ENCODE assay signal across 9 cellular contexts in genomic region chr14:57189070-57189469, GRCh38.
A peak's percentile ranks its signal among the peaks of the same experiment; 100 is the strongest.
DNase-seq lines count a peak whose midpoint lies in the region; ATAC-seq, FAIRE-seq and TF ChIP-seq lines count a peak whose summit lies in the region.
"Had no signal": no experiment of that assay in that cellular context is flagged by ENCODE, and none has a peak within 500 bp of the region (broad histone marks: within the 10 kb centered on the region; RNA-seq: fewer than 3 reads in every experiment).

No MANE protein-coding gene starts in this region.

- H3K4me3 ChIP-seq in esophagus squamous epithelium = no peak overlapping the region
- H3K4me3 ChIP-seq in gastrocnemius medialis = no peak overlapping the region

- H3K4me1 ChIP-seq in esophagus squamous epithelium (no peaks in the 10 kb centered on the region), gastrocnemius medialis (no peaks in the 10 kb centered on the region)

- DNase-seq in D721Med (ENCODE audit: insufficient read length, low spot score) (peak; percentile 34), NAMALWA (ENCODE audit: low spot score) (peak; percentile 2), RWPE1 (ENCODE audit: low spot score) (peak; percentile 10), iris pigment epithelial cell (ENCODE audit: low read depth) (peak; percentile 35), esophagus squamous epithelium (lab: John Stamatoyannopoulos, UW) (no peak), gastrocnemius medialis (no peak)
- no peak for DNase-seq in activated CD4-positive, alpha-beta memory T cell treated with anti-CD3 and anti-CD28 coated beads, Interleukin-2, amount 10 ng/mL, durations not matched to agents 7 days and 5 days

- CTCF ChIA-PET in RWPE1 (lab: Yijun Ruan, JAX) = no interaction called here
- CTCF ChIA-PET in activated CD4-positive, alpha-beta memory T cell treated with anti-CD3 and anti-CD28 coated beads, Interleukin-2, amount 10 ng/mL, durations not matched to agents 7 days and 5 days (lab: Charles Lee) = no interaction called here

- ATAC-seq in gastrocnemius medialis (no peak), GM19328 (IDR thresholded peaks at IDR 0.05; ENCODE audit: unreplicated experiment) (no peak)

- no peak overlapping the region for H3K27ac Mint-ChIP-seq in activated CD4-positive, alpha-beta memory T cell treated with anti-CD3 and anti-CD28 coated beads, Interleukin-2, amount 10 ng/mL, durations not matched to agents 7 days and 5 days

- H3K36me3 ChIP-seq in esophagus squamous epithelium (no peaks in the 10 kb centered on the region), gastrocnemius medialis (no peaks in the 10 kb centered on the region)

- peak; percentile 67 for TF ChIP-seq CTCF in D721Med (IDR thresholded peaks at IDR 0.05; ENCODE audit: insufficient read depth, missing control alignments)
- peak; percentile 11; the same call in 1 of the 2 replicates for TF ChIP-seq CTCF in RWPE1 (conservative IDR thresholded peaks at IDR 0.05; ENCODE audit: low read depth)
- TF ChIP-seq CTCF in esophagus squamous epithelium (IDR thresholded peaks at IDR 0.05) = peak in 1 of 6 experiments; percentile 23
- no peak for TF ChIP-seq CTCF in gastrocnemius medialis (IDR thresholded peaks at IDR 0.05 in 4 of 5, conservative IDR thresholded peaks at IDR 0.05 in 1 of 5)

- WGBS in esophagus squamous epithelium, 2 donors = 51 to 52% methylated on average over 7 of the region's 7 CpGs

- TF ChIP-seq POLR2A in esophagus squamous epithelium (IDR thresholded peaks at IDR 0.05) = no peak
- TF ChIP-seq POLR2A in gastrocnemius medialis (IDR thresholded peaks at IDR 0.05) = no peak

- H3K4me3 Mint-ChIP-seq in activated CD4-positive, alpha-beta memory T cell treated with anti-CD3 and anti-CD28 coated beads, Interleukin-2, amount 10 ng/mL, durations not matched to agents 7 days and 5 days = no peak overlapping the region
- H3K4me3 Mint-ChIP-seq: central memory CD8-positive, alpha-beta T cell had no signal

- H3K27ac ChIP-seq in RWPE1 (no peak overlapping the region), esophagus squamous epithelium (no peak overlapping the region), gastrocnemius medialis (no peak overlapping the region)

- H3K9me3 Mint-ChIP-seq in activated CD4-positive, alpha-beta memory T cell treated with anti-CD3 and anti-CD28 coated beads, Interleukin-2, amount 10 ng/mL, durations not matched to agents 7 days and 5 days = no peaks in the 10 kb centered on the region
- H3K9me3 Mint-ChIP-seq: central memory CD8-positive, alpha-beta T cell had no signal

- in situ Hi-C loops in gastrocnemius medialis (cut with MboI; ENCODE audit: low sequenced_read_pairs in 4 of 4) = loop anchor here in 1 of 4 donors (25.0 kb wide), 1 partner anchor 702 kb away; no protein-coding TSS in a partner anchor

- FAIRE-seq in D721Med (lab: Jason Lieb, UNC) = peak; percentile 99

- H3K9me3 ChIP-seq in esophagus squamous epithelium (no peaks in the 10 kb centered on the region), gastrocnemius medialis (no peaks in the 10 kb centered on the region)

- POLR2A ChIA-PET in RWPE1 (lab: Yijun Ruan, JAX; ENCODE audit: low non-redundant PET) = no interaction called here
- POLR2A ChIA-PET in activated CD4-positive, alpha-beta memory T cell treated with anti-CD3 and anti-CD28 coated beads, Interleukin-2, amount 10 ng/mL, durations not matched to agents 7 days and 5 days (lab: Charles Lee) = no interaction called here

- H3K27me3 ChIP-seq in esophagus squamous epithelium (peaks cover 0 to 14% (median 0%) of the 10 kb centered on the region in 4 donors), gastrocnemius medialis (no peaks in the 10 kb centered on the region)

- intact Hi-C loops in esophagus squamous epithelium (cut with DNase I) = no loop called here
- intact Hi-C loops in gastrocnemius medialis (cut with DNase I; ENCODE audit: low total_unique reads) = no loop called here

- H3K36me3 Mint-ChIP-seq in activated CD4-positive, alpha-beta memory T cell treated with anti-CD3 and anti-CD28 coated beads, Interleukin-2, amount 10 ng/mL, durations not matched to agents 7 days and 5 days (ENCODE audit: low read depth) = no peaks in the 10 kb centered on the region

- no peaks in the 10 kb centered on the region for H3K4me1 Mint-ChIP-seq in activated CD4-positive, alpha-beta memory T cell treated with anti-CD3 and anti-CD28 coated beads, Interleukin-2, amount 10 ng/mL, durations not matched to agents 7 days and 5 days
- H3K4me1 Mint-ChIP-seq: central memory CD8-positive, alpha-beta T cell had no signal

- H3K27me3 Mint-ChIP-seq in activated CD4-positive, alpha-beta memory T cell treated with anti-CD3 and anti-CD28 coated beads, Interleukin-2, amount 10 ng/mL, durations not matched to agents 7 days and 5 days = peaks cover 25% of the 10 kb centered on the region

Comparison
In these comparisons a context has a peak if more than half of its experiments do, and no peak if none do; other contexts are left out.
1. DNase-seq: peak in D721Med (single experiment), NAMALWA (single experiment), RWPE1 (single experiment) and iris pigment epithelial cell (single experiment); none in esophagus squamous epithelium (single experiment), gastrocnemius medialis (0 of 2) and activated CD4-positive, alpha-beta memory T cell treated with anti-CD3 and anti-CD28 coated beads, Interleukin-2, amount 10 ng/mL, durations not matched to agents 7 days and 5 days (single experiment).
2. CTCF ChIP-seq: peak in D721Med (single experiment) and RWPE1 (single experiment); none in gastrocnemius medialis (0 of 5).